In genomic region chr22:49925525-49926128, GRCh38 we compare ENCODE assay signal across 10 cellular contexts. TPM values are rescaled to one million over a fixed set of nuclear protein-coding genes. Genes with fewer than 3 reads are reported as not detected.
DNase-seq lines count a peak whose midpoint lies in the region; ATAC-seq, FAIRE-seq and TF ChIP-seq lines count a peak whose summit lies in the region.
"Had no signal": no experiment of that assay in that cellular context is flagged by ENCODE, and none has a peak within 500 bp of the region (broad histone marks: within the 10 kb centered on the region; RNA-seq: fewer than 3 reads in every experiment).

No MANE protein-coding gene starts in this region.

- H4K20me1 ChIP-seq in OCI-LY7 (ENCODE audit: insufficient read depth, low read length): no peaks in the 10 kb centered on the region

- no peaks in the 10 kb centered on the region for H3K9me2 ChIP-seq in OCI-LY7 (ENCODE audit: insufficient read depth, low read length)

- POLR2A ChIA-PET in OCI-LY7 (lab: Charles Lee): interaction anchor here (0.7 to 0.8 kb wide), 3 partner anchors 55 to 597 kb away, joined by 3 to 4 read pairs (median 3); no protein-coding TSS in a partner anchor

- H3K36me3 ChIP-seq in OCI-LY7 (ENCODE audit: insufficient read depth, low read length): no peaks in the 10 kb centered on the region

- peak overlapping the region; percentile 59 for H3K4me3 ChIP-seq in OCI-LY7 (ENCODE audit: low read depth, low read length, poor library complexity, severe bottlenecking)
- no peak overlapping the region for H3K4me3 ChIP-seq in coronary artery

- H2AFZ ChIP-seq in OCI-LY7 (ENCODE audit: low read length): peak overlapping the region; percentile 80

- peak overlapping the region; percentile 92 for H3K27ac ChIP-seq in OCI-LY7 (ENCODE audit: low read depth, low read length, poor library complexity, severe bottlenecking)
- no peak overlapping the region for H3K27ac ChIP-seq in coronary artery
- H3K27ac ChIP-seq: VCaP had no signal

- H3K9me3 ChIP-seq in OCI-LY7 (ENCODE audit: low read length): no peaks in the 10 kb centered on the region

- no peak for TF ChIP-seq CTCF in OCI-LY7 (conservative IDR thresholded peaks at IDR 0.05; ENCODE audit: low read length)
- TF ChIP-seq CTCF in coronary artery (IDR thresholded peaks at IDR 0.05): no peak

- TF ChIP-seq POLR2A in GM12891 (IDR thresholded peaks at IDR 0.05; ENCODE audit: low read depth, low read length): peak; percentile 68; the same call in 1 of the 2 replicates

- DNase-seq in GM12891 (ENCODE audit: insufficient read length, low spot score) (peak; percentile 67), OCI-LY7 (ENCODE audit: low spot score) (peak; percentile 91), cerebellar nuclear complex (lab: John Stamatoyannopoulos, UW) (no peak), coronary artery (ENCODE audit: low spot score) (no peak), NCI-H82 treated with DMSO at 0.1 percent for 48 hours (lab: John Stamatoyannopoulos, UW; ENCODE audit: unreplicated experiment) (no peak)
- DNase-seq in activated T-helper 1 cell treated with anti-CD3 and anti-CD28 coated beads, Interleukin-2, amount 50 U/mL, for 16 hours (ENCODE audit: low read depth in 1 of 2, low spot score in 1 of 2): peak; percentile 51 to 61
- peak; percentile 49 to 50 for DNase-seq in stimulated activated CD4-positive, alpha-beta T cell treated with anti-CD3 and anti-CD28 coated beads, Interleukin-15, amount 100 ng/mL, for 1 hour (ENCODE audit: low read depth in 1 of 2, low spot score in 1 of 2)
- DNase-seq: head of caudate nucleus had no signal

- no peaks in the 10 kb centered on the region for H3K79me2 ChIP-seq in OCI-LY7 (ENCODE audit: insufficient read depth, low read depth, low read length)

- CTCF ChIA-PET in OCI-LY7 (lab: Charles Lee; ENCODE audit: unreplicated experiment): interaction anchor here (0.6 kb wide), 1 partner anchor 71 kb away, joined by 3 read pairs; no protein-coding TSS in a partner anchor

- intact Hi-C loops in OCI-LY7 (cut with micrococcal nuclease; ENCODE audit: unreplicated experiment): loop anchor here (1.0 to 5.0 kb wide), 2 partner anchors 158 to 222 kb away; no protein-coding TSS in a partner anchor

- ATAC-seq in HG02759 (IDR thresholded peaks at IDR 0.05; ENCODE audit: unreplicated experiment): no peak

- FAIRE-seq in GM12891 (lab: Jason Lieb, UNC): peak; percentile 100

- H3K4me1 ChIP-seq in OCI-LY7 (ENCODE audit: insufficient read depth, low read length, poor library complexity, severe bottlenecking): peaks cover 48% of the 10 kb centered on the region

- H3K4me2 ChIP-seq in OCI-LY7 (ENCODE audit: low read length): peak overlapping the region; percentile 75

- no TSS peak for BruUV-seq in OCI-LY7 (replicated peaks; lab: Mats Ljungman, UMichigan)

TF ChIP-seq in GM12891, 5 proteins besides CTCF, POLR2A, EP300 and RAD21:
- TF ChIP-seq PAX5 (IDR thresholded peaks at IDR 0.05; ENCODE audit: insufficient read depth, low read length, severe bottlenecking): no peak
- TF ChIP-seq POLR2AphosphoS5 (IDR thresholded peaks at IDR 0.05; ENCODE audit: low read depth, low read length): peak; percentile 57; the same call in 1 of the 2 replicates
- TF ChIP-seq SPI1 (IDR thresholded peaks at IDR 0.05; ENCODE audit: low read depth, low read length): peak; percentile 38; the same call in 1 of the 2 replicates
- TF ChIP-seq TAF1 (IDR thresholded peaks at IDR 0.05; ENCODE audit: low read depth, low read length): peak; percentile 33; the same call in 1 of the 2 replicates
- no peak for TF ChIP-seq POU2F2 (IDR thresholded peaks at IDR 0.05; ENCODE audit: low read depth, low read length)

RNA-seq across cellular contexts. Expression of gene CRELD2, which starts 7.2 kb away (rescaled TPM):
- polyA plus RNA-seq in GM12891 (2012; ENCODE audit: low read depth, missing spikeins): 35.8 TPM
- total RNA-seq in OCI-LY7 (2014; rRNA removed; shearing (Covaris generic)): 32.5 and 35.3 TPM in 2 replicates
- 27.4 and 32.0 TPM in 2 replicates for total RNA-seq in OCI-LY7 (2022)

RNA-seq across cellular contexts. Expression of gene ALG12, which starts 7.4 kb away (rescaled TPM):
- polyA plus RNA-seq in GM12891 (2012; ENCODE audit: low read depth, missing spikeins): 13.5 TPM
- total RNA-seq in OCI-LY7 (2014; rRNA removed; shearing (Covaris generic)): 6.4 and 11.7 TPM in 2 replicates
- total RNA-seq in OCI-LY7 (2022): 11.4 and 14.0 TPM in 2 replicates

RNA-seq across cellular contexts. Expression of gene PIM3, which starts 34.9 kb away (rescaled TPM):
- polyA plus RNA-seq in GM12891 (2012; ENCODE audit: low read depth, missing spikeins): 34.2 TPM
- total RNA-seq in OCI-LY7 (2014; rRNA removed; shearing (Covaris generic)): 74.3 and 81.7 TPM in 2 replicates
- 60.5 and 66.5 TPM in 2 replicates for total RNA-seq in OCI-LY7 (2022)

Comparison
In these comparisons a context has a peak if more than half of its experiments do, and no peak if none do; other contexts are left out.
1. DNase-seq: peak in GM12891 (single experiment), OCI-LY7 (single experiment), activated T-helper 1 cell treated with anti-CD3 and anti-CD28 coated beads, Interleukin-2, amount 50 U/mL, for 16 hours (2 of 2) and stimulated activated CD4-positive, alpha-beta T cell treated with anti-CD3 and anti-CD28 coated beads, Interleukin-15, amount 100 ng/mL, for 1 hour (2 of 2); none in cerebellar nuclear complex (0 of 2), coronary artery (single experiment) and NCI-H82 treated with DMSO at 0.1 percent for 48 hours (single experiment).